In the genomic region with DNA sequence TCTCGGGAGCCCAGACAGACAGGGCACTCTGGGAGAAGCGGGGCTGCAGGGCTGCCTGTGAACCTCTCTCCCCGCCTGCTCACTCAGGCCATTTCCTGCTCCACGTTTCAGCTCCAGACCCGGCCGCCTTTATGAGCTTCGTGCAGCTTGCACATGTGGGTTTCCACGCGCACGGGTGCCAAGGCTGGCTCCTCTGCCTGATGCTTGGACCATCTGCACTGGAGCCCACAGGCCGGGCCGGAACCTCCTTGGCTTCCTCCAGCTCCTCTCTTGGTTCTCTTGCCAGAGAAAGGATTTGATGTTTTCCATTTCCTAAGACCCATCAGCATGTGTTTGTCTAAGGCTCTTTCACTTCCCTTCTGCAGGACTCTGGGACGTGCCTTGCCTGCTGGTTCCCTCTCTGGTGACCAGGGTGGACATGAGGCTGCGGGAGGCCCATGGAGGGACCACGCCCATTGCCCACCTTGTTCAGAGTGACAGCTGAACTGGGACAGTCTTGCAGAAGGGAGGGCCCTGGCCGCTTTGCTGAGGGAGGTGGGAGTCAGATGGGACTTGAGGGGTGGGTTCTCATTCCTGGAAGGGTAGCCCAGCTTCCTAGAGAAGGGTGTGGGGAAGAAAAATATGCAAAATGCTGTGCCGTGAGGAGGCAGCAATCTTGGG, we compare ENCODE assay signal across 13 cellular contexts. TPM values are rescaled to one million over a fixed set of nuclear protein-coding genes. Genes with fewer than 3 reads are reported as not detected.
DNase-seq lines count a peak whose midpoint lies in the region; ATAC-seq and TF ChIP-seq lines count a peak whose summit lies in the region.
"Had no signal": no experiment of that assay in that cellular context is flagged by ENCODE, and none has a peak within 500 bp of the region (broad histone marks: within the 10 kb centered on the region; RNA-seq: fewer than 3 reads in every experiment).

No MANE protein-coding gene starts in this region.

- H3K4me3 Mint-ChIP-seq in WTC11: no peak overlapping the region
- H3K4me3 Mint-ChIP-seq: CD4-positive, alpha-beta memory T cell had no signal

- TF ChIP-seq POLR2A in esophagus squamous epithelium (IDR thresholded peaks at IDR 0.05): no peak

- ATAC-seq in WTC11: no peak
- peak; percentile 47 to 48 for ATAC-seq in right cardiac atrium
- ATAC-seq in GM19328 (IDR thresholded peaks at IDR 0.05; ENCODE audit: unreplicated experiment): no peak
- ATAC-seq: GM12878 had no signal

- no peaks in the 10 kb centered on the region for H3K4me1 Mint-ChIP-seq in WTC11
- H3K4me1 Mint-ChIP-seq: CD4-positive, alpha-beta memory T cell had no signal

- H3K9me3 Mint-ChIP-seq in WTC11: peaks cover 24% of the 10 kb centered on the region

- H3K9me3 ChIP-seq in right cardiac atrium (ENCODE audit: control insufficient read depth, low read length) (no peaks in the 10 kb centered on the region), esophagus squamous epithelium (no peaks in the 10 kb centered on the region)

- H3K27me3 ChIP-seq in right cardiac atrium (ENCODE audit: control insufficient read depth, insufficient read depth): no peaks in the 10 kb centered on the region
- peaks cover 0 to 53% (median 0%) of the 10 kb centered on the region in 4 donors for H3K27me3 ChIP-seq in esophagus squamous epithelium

- WGBS in right cardiac atrium: 42% methylated on average over 17 of the region's 17 CpGs
- WGBS in esophagus squamous epithelium, 2 donors: 23 to 80% methylated on average over 9 to 10 of the region's 17 CpGs

- intact Hi-C loops in right cardiac atrium (cut with DNase I): no loop called here
- intact Hi-C loops in posterior vena cava (cut with DNase I): no loop called here
- intact Hi-C loops in esophagus squamous epithelium (cut with DNase I): no loop called here

- no peaks in the 10 kb centered on the region for H3K36me3 ChIP-seq in esophagus squamous epithelium

- POLR2A ChIA-PET in WTC11 (lab: Charles Lee): no interaction called here

- H3K27me3 Mint-ChIP-seq in WTC11 (ENCODE audit: low read depth): peaks cover 6% of the 10 kb centered on the region

- H3K27ac Mint-ChIP-seq in WTC11: no peak overlapping the region
- H3K27ac Mint-ChIP-seq: CD4-positive, alpha-beta memory T cell had no signal

- H3K4me1 ChIP-seq in right cardiac atrium (ENCODE audit: control insufficient read depth, insufficient read depth, low read length) (no peaks in the 10 kb centered on the region), esophagus squamous epithelium (peaks cover 0 to 9% (median 0%) of the 10 kb centered on the region in 3 donors)

- TF ChIP-seq CTCF in WTC11 (IDR thresholded peaks at IDR 0.05): no peak
- TF ChIP-seq CTCF in esophagus squamous epithelium (IDR thresholded peaks at IDR 0.05): no peak

- peaks cover 11% of the 10 kb centered on the region; the same call in 1 of the 2 replicates for H3K36me3 Mint-ChIP-seq in WTC11
- H3K36me3 Mint-ChIP-seq: CD4-positive, alpha-beta memory T cell had no signal

- H3K27ac ChIP-seq in right cardiac atrium (ENCODE audit: low read length) (no peak overlapping the region), esophagus squamous epithelium (no peak overlapping the region)

- no peak overlapping the region for H3K4me3 ChIP-seq in right cardiac atrium (ENCODE audit: low read length)
- no peak overlapping the region for H3K4me3 ChIP-seq in esophagus squamous epithelium
- H3K4me3 ChIP-seq: GM12878 had no signal

- CTCF ChIA-PET in WTC11 (lab: Charles Lee): interaction anchor here (0.8 kb wide), 1 partner anchor 25 kb away, joined by 3 read pairs; no protein-coding TSS in a partner anchor

- DNase-seq in EH (ENCODE audit: low read depth) (peak; percentile 22), WTC11 (ENCODE audit: low spot score) (peak; percentile 6), right cardiac atrium (peak in 2 of 3 donors; percentile 76 to 77), posterior vena cava (ENCODE audit: low spot score) (peak; percentile 82), esophagus squamous epithelium (lab: John Stamatoyannopoulos, UW) (no peak), OCI-M2 (lab: John Stamatoyannopoulos, UW; ENCODE audit: unreplicated experiment) (no peak), D341Med (ENCODE audit: low spot score) (no peak)
- DNase-seq: activated CD4-positive, CD25-positive, alpha-beta regulatory T cell; CD4-positive, alpha-beta memory T cell; NCI-H187; NCI-H524 treated with DMSO at 0.1 percent for 48 hours had no signal

TF ChIP-seq in WTC11, 78 proteins besides CTCF, POLR2A, EP300 and RAD21 (continues in another document):
- no peak for TF ChIP-seq CREM (CRISPR knock-in tag; IDR thresholded peaks at IDR 0.05)
- TF ChIP-seq, protein P1, sequence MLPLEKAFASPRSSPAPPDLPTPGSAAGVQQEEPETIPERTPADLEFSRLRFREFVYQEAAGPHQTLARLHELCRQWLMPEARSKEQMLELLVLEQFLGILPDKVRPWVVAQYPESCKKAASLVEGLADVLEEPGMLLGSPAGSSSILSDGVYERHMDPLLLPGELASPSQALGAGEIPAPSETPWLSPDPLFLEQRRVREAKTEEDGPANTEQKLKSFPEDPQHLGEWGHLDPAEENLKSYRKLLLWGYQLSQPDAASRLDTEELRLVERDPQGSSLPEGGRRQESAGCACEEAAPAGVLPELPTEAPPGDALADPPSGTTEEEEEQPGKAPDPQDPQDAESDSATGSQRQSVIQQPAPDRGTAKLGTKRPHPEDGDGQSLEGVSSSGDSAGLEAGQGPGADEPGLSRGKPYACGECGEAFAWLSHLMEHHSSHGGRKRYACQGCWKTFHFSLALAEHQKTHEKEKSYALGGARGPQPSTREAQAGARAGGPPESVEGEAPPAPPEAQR (CRISPR knock-in tag; IDR thresholded peaks at IDR 0.05): no peak
- TF ChIP-seq, protein P2, sequence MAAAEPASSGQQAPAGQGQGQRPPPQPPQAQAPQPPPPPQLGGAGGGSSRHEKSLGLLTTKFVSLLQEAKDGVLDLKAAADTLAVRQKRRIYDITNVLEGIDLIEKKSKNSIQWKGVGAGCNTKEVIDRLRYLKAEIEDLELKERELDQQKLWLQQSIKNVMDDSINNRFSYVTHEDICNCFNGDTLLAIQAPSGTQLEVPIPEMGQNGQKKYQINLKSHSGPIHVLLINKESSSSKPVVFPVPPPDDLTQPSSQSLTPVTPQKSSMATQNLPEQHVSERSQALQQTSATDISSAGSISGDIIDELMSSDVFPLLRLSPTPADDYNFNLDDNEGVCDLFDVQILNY (CRISPR knock-in tag; IDR thresholded peaks at IDR 0.05): no peak
- no peak for TF ChIP-seq SP1 (CRISPR knock-in tag; conservative IDR thresholded peaks at IDR 0.05)
- TF ChIP-seq KAT7 (CRISPR knock-in tag; IDR thresholded peaks at IDR 0.05; ENCODE audit: borderline replicate concordance): no peak
- no peak for TF ChIP-seq NR1H2 (CRISPR knock-in tag; IDR thresholded peaks at IDR 0.05)
- TF ChIP-seq, protein P3, sequence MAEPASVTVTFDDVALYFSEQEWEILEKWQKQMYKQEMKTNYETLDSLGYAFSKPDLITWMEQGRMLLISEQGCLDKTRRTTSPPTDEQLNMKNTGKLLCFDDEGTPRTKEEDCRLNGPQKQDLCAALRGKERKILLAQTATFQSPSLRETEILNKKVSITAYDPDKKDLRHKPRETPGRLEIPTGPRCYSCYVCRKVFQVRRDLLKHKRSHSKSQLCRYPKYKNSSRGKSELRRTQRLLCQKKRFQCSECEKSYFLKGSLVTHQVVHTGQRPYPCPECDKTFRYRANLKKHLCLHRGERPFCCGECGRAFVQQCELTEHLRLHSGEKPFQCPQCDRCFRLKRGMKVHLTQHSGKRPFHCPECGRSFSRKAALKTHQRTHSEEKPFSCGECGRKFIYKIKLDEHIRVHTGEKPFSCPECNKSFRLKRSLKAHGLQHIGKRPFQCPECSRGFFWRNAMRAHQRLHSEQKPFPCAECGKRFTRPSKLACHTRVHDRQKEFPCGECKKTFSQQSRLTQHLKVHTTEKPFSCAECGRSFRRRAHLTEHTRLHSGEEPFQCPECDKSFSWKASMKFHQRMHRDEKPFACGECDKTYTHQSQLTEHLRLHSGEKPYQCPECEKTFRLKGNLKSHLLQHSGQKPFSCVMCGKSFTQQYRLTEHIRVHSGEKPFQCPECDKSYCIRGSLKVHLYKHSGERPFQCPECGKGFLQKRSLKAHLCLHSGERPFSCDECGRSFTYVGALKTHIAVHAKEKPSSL (CRISPR knock-in tag; conservative IDR thresholded peaks at IDR 0.05): no peak
- TF ChIP-seq, protein P4, sequence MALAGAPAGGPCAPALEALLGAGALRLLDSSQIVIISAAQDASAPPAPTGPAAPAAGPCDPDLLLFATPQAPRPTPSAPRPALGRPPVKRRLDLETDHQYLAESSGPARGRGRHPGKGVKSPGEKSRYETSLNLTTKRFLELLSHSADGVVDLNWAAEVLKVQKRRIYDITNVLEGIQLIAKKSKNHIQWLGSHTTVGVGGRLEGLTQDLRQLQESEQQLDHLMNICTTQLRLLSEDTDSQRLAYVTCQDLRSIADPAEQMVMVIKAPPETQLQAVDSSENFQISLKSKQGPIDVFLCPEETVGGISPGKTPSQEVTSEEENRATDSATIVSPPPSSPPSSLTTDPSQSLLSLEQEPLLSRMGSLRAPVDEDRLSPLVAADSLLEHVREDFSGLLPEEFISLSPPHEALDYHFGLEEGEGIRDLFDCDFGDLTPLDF (CRISPR knock-in tag; IDR thresholded peaks at IDR 0.05): no peak
- TF ChIP-seq, protein P5, sequence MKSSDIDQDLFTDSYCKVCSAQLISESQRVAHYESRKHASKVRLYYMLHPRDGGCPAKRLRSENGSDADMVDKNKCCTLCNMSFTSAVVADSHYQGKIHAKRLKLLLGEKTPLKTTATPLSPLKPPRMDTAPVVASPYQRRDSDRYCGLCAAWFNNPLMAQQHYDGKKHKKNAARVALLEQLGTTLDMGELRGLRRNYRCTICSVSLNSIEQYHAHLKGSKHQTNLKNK (CRISPR knock-in tag; IDR thresholded peaks at IDR 0.05): no peak
- TF ChIP-seq TP53 (CRISPR knock-in tag; IDR thresholded peaks at IDR 0.05): no peak
- TF ChIP-seq, protein P6, sequence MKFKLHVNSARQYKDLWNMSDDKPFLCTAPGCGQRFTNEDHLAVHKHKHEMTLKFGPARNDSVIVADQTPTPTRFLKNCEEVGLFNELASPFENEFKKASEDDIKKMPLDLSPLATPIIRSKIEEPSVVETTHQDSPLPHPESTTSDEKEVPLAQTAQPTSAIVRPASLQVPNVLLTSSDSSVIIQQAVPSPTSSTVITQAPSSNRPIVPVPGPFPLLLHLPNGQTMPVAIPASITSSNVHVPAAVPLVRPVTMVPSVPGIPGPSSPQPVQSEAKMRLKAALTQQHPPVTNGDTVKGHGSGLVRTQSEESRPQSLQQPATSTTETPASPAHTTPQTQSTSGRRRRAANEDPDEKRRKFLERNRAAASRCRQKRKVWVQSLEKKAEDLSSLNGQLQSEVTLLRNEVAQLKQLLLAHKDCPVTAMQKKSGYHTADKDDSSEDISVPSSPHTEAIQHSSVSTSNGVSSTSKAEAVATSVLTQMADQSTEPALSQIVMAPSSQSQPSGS (CRISPR knock-in tag; IDR thresholded peaks at IDR 0.05; ENCODE audit: borderline replicate concordance, low read depth): no peak
- TF ChIP-seq ZNF219 (CRISPR knock-in tag; IDR thresholded peaks at IDR 0.05; ENCODE audit: borderline replicate concordance): no peak

RNA-seq across cellular contexts. Expression of a gene that starts 23.3 kb away (rescaled TPM):
- total RNA-seq in WTC11 (2021) (13.5 to 17.7 TPM (median 16.4 TPM) in 3 replicates), right cardiac atrium (10 to 100 TPM; 16.0 to 35.8 (median 26.1) TPM), posterior vena cava (100 to 1,000 TPM in 1 of 2 donors, 10 to 100 TPM in 1; 71.1 to 196 TPM), esophagus squamous epithelium (10 to 100 TPM in 1 of 4 donors, 1 to 10 TPM in 3; 4.0 to 12.8 (median 6.3) TPM)
- 15.4 TPM for polyA plus RNA-seq in right cardiac atrium

Comparison
In these comparisons a context has a peak if more than half of its experiments do, and no peak if none do; other contexts are left out.
1. DNase-seq: peak in EH (single experiment), WTC11 (single experiment), right cardiac atrium (2 of 3) and posterior vena cava (single experiment); none in esophagus squamous epithelium (single experiment), OCI-M2 (single experiment) and D341Med (single experiment).
2. ATAC-seq: peak in right cardiac atrium (2 of 2); none in WTC11 (single experiment) and GM19328 (single experiment).